In the genomic region with DNA sequence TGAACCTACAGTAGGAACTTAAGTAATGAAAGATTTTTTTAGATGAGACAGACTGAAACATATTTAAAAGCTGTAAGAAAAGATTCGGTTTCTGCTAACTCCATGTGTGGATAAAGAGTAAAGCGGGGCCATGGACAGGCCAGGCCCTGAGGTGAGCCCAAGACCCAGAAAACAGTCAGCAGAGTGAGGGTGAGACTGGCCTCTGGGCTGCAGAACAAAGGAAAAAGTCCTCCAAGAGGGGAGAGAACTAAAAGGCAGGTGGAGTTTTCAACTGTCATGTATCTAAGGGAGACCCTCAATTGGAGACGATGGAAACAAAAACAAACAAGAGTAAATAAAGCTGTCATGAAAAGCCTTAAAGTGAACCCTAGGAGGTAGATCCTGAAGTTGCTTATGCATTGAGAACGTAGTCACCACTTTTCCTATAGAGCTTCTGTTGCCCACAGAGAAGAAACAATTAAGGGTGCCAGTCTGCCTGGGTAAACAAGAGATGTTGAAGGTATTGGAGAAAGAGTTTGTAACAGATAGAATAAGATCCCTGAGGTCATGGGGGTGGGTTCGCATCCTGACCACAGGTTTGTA, we compare ENCODE assay signal across 16 cellular contexts.
"Had no signal": no experiment of that assay in that cellular context is flagged by ENCODE, and none has a peak within 500 bp of the region (broad histone marks: within the 10 kb centered on the region; RNA-seq: fewer than 3 reads in every experiment).

No MANE protein-coding gene starts in this region.

- ATAC-seq: left lobe of liver; natural killer cell; psoas muscle; sciatic nerve; stimulated activated naive B cell treated with anti-CD40 and anti-IgM and Interleukin-4, amounts not matched to agents 10 μg/mL and 1 μg/mL and 100 μg/mL, for 72 hours; T-cell had no signal

- H3K27me3 Mint-ChIP-seq: activated naive CD4-positive, alpha-beta T cell treated with anti-CD3 and anti-CD28 coated beads, Interleukin-2, amount 10 ng/mL, durations not matched to agents 7 days and 5 days; dendritic cell treated with granulocyte-macrophage colony-stimulating factor and Interleukin-4, amounts not matched to agents 40 ng/mL and 50 ng/mL, for 4 days; stimulated activated naive B cell treated with anti-CD40 and anti-IgM and Interleukin-4, amounts not matched to agents 10 μg/mL and 1 μg/mL and 100 μg/mL, for 72 hours; T-cell had no signal

- H3K9me3 ChIP-seq: psoas muscle, transverse colon had no signal

- H3K4me3 Mint-ChIP-seq: activated naive CD4-positive, alpha-beta T cell treated with anti-CD3 and anti-CD28 coated beads, Interleukin-2, amount 10 ng/mL, durations not matched to agents 7 days and 5 days; dendritic cell treated with granulocyte-macrophage colony-stimulating factor and Interleukin-4, amounts not matched to agents 40 ng/mL and 50 ng/mL, for 4 days; natural killer cell; stimulated activated naive B cell treated with anti-CD40 and anti-IgM and Interleukin-4, amounts not matched to agents 10 μg/mL and 1 μg/mL and 100 μg/mL, for 72 hours; T-cell had no signal

- H3K27ac Mint-ChIP-seq: activated naive CD4-positive, alpha-beta T cell treated with anti-CD3 and anti-CD28 coated beads, Interleukin-2, amount 10 ng/mL, durations not matched to agents 7 days and 5 days; activated T-helper 2 cell treated with anti-CD3 and anti-CD28 coated beads, Interferon-gamma antibody, Interleukin-2, Interleukin-4, amounts not matched to agents 10 μg/mL and 5 μg/mL and 100 μg/mL, durations not matched to agents 14 hours and 24 hours and 36 hours; dendritic cell treated with granulocyte-macrophage colony-stimulating factor and Interleukin-4, amounts not matched to agents 40 ng/mL and 50 ng/mL, for 4 days; natural killer cell; stimulated activated naive B cell treated with anti-CD40 and anti-IgM and Interleukin-4, amounts not matched to agents 10 μg/mL and 1 μg/mL and 100 μg/mL, for 72 hours; T-cell had no signal

- H3K27me3 ChIP-seq: transverse colon had no signal

- H3K36me3 ChIP-seq: transverse colon, WERI-Rb-1 had no signal

- H3K27ac ChIP-seq: psoas muscle, transverse colon, WERI-Rb-1 had no signal

- H3K4me3 ChIP-seq: psoas muscle, transverse colon had no signal

- DNase-seq: activated CD4-positive, alpha-beta T cell treated with anti-CD3 and anti-CD28 coated beads for 48 hours; activated naive CD4-positive, alpha-beta T cell treated with anti-CD3 and anti-CD28 coated beads, Interleukin-2, amount 10 ng/mL, durations not matched to agents 7 days and 5 days; caudate nucleus; erythroblast; hypothalamus; natural killer cell; psoas muscle; stimulated activated CD4-positive, alpha-beta T cell treated with anti-CD3 and anti-CD28 coated beads, Interleukin-2, amount 100 ng/mL, for 24 hours; stimulated activated naive B cell treated with anti-CD40 and anti-IgM and Interleukin-4, amounts not matched to agents 10 μg/mL and 1 μg/mL and 100 μg/mL, for 72 hours; T-cell; transverse colon; WERI-Rb-1 had no signal

- H3K36me3 Mint-ChIP-seq: activated naive CD4-positive, alpha-beta T cell treated with anti-CD3 and anti-CD28 coated beads, Interleukin-2, amount 10 ng/mL, durations not matched to agents 7 days and 5 days; natural killer cell; stimulated activated naive B cell treated with anti-CD40 and anti-IgM and Interleukin-4, amounts not matched to agents 10 μg/mL and 1 μg/mL and 100 μg/mL, for 72 hours; T-cell had no signal

- H3K4me1 Mint-ChIP-seq: activated naive CD4-positive, alpha-beta T cell treated with anti-CD3 and anti-CD28 coated beads, Interleukin-2, amount 10 ng/mL, durations not matched to agents 7 days and 5 days; natural killer cell; stimulated activated naive B cell treated with anti-CD40 and anti-IgM and Interleukin-4, amounts not matched to agents 10 μg/mL and 1 μg/mL and 100 μg/mL, for 72 hours; T-cell had no signal

- H3K9me3 Mint-ChIP-seq: activated naive CD4-positive, alpha-beta T cell treated with anti-CD3 and anti-CD28 coated beads, Interleukin-2, amount 10 ng/mL, durations not matched to agents 7 days and 5 days; activated T-helper 2 cell treated with anti-CD3 and anti-CD28 coated beads, Interferon-gamma antibody, Interleukin-2, Interleukin-4, amounts not matched to agents 10 μg/mL and 5 μg/mL and 100 μg/mL, durations not matched to agents 14 hours and 24 hours and 36 hours had no signal
